Comparison of ENCODE assay signal across 9 cellular contexts in genomic region chr12:123971449-123971769, GRCh38. TPM values are rescaled to one million over a fixed set of nuclear protein-coding genes. Genes with fewer than 3 reads are reported as not detected.
A peak's percentile ranks its signal among the peaks of the same experiment; 100 is the strongest.
DNase-seq lines count a peak whose midpoint lies in the region; ATAC-seq and TF ChIP-seq lines count a peak whose summit lies in the region.
"Had no signal": no experiment of that assay in that cellular context is flagged by ENCODE, and none has a peak within 500 bp of the region (broad histone marks: within the 10 kb centered on the region; RNA-seq: fewer than 3 reads in every experiment).

No MANE protein-coding gene starts in this region.

- CTCF ChIA-PET in MCF 10A (lab: Yijun Ruan, JAX), result interaction anchor here (0.7 to 1.7 kb wide), 4 partner anchors 9 to 169 kb away, joined by 4 to 9 read pairs (median 6); no protein-coding TSS in a partner anchor

- H3K4me3 ChIP-seq in heart left ventricle (peak overlapping the region; percentile 71 to 98 (median 92)), uterus (peak overlapping the region; percentile 74 to 97)

- no peak for ATAC-seq in heart left ventricle
- no peak for ATAC-seq in Right ventricle myocardium superior (ENCODE audit: poor library complexity)
- ATAC-seq in GM18519 (IDR thresholded peaks at IDR 0.05; ENCODE audit: low FRiP score, unreplicated experiment), result no peak

- peaks cover 24% of the 10 kb centered on the region for H3K4me1 Mint-ChIP-seq in MCF 10A (ENCODE audit: insufficient read depth, unreplicated experiment)
- peaks cover 50% of the 10 kb centered on the region for H3K4me1 Mint-ChIP-seq in mesothelial cell of epicardium

- intact Hi-C loops in heart left ventricle (cut with DNase I), result loop anchor here in 2 of 10 donors (2.0 to 10.0 kb wide), 2 partner anchors 67 to 317 kb away; no protein-coding TSS in a partner anchor
- intact Hi-C loops in Right ventricle myocardium superior (cut with DNase I), result no loop called here
- intact Hi-C loops in MCF 10A (cut with micrococcal nuclease), result loop anchor here (2.0 kb wide), 1 partner anchor 67 kb away; no protein-coding TSS in a partner anchor
- intact Hi-C loops in uterus (cut with DNase I; ENCODE audit: low total_unique reads), result no loop called here

- H3K27ac Mint-ChIP-seq in MCF 10A (ENCODE audit: low read depth, unreplicated experiment), result peak overlapping the region; percentile 75
- H3K27ac Mint-ChIP-seq in mesothelial cell of epicardium, result peak overlapping the region; percentile 98

- H3K27me3 ChIP-seq in heart left ventricle (no peaks in the 10 kb centered on the region), uterus (no peaks in the 10 kb centered on the region)

- H3K9me3 Mint-ChIP-seq in MCF 10A (ENCODE audit: unreplicated experiment), result no peaks in the 10 kb centered on the region
- H3K9me3 Mint-ChIP-seq in mesothelial cell of epicardium, result no peaks in the 10 kb centered on the region

- peaks cover 1% of the 10 kb centered on the region for H3K36me3 Mint-ChIP-seq in MCF 10A (ENCODE audit: insufficient read depth, unreplicated experiment)
- peaks cover 6% of the 10 kb centered on the region for H3K36me3 Mint-ChIP-seq in mesothelial cell of epicardium

- POLR2A ChIA-PET in MCF 10A (lab: Yijun Ruan, JAX), result interaction anchor here (0.7 to 2.4 kb wide), 6 partner anchors 9 to 25 kb away, joined by 3 to 9 read pairs (median 4); no protein-coding TSS in a partner anchor

- WGBS in heart left ventricle, 4 donors, result 28 to 30% (median 29%) methylated on average over 10 of the region's 10 CpGs

- no peak for TF ChIP-seq CTCF in heart left ventricle (IDR thresholded peaks at IDR 0.05)
- no peak for TF ChIP-seq CTCF in MCF 10A (IDR thresholded peaks at IDR 0.05; ENCODE audit: unreplicated experiment)
- no peak for TF ChIP-seq CTCF in mesothelial cell of epicardium (IDR thresholded peaks at IDR 0.05; ENCODE audit: unreplicated experiment)
- no peak for TF ChIP-seq CTCF in uterus (IDR thresholded peaks at IDR 0.05)

- peaks cover 0 to 17% (median 7%) of the 10 kb centered on the region in 9 donors for H3K36me3 ChIP-seq in heart left ventricle
- no peaks in the 10 kb centered on the region for H3K36me3 ChIP-seq in uterus

- no peaks in the 10 kb centered on the region for H3K9me3 ChIP-seq in heart left ventricle
- H3K9me3 ChIP-seq in uterus, result no peaks in the 10 kb centered on the region

- TSS peak; percentile 53 for BruUV-seq in MCF 10A (replicated peaks; lab: Mats Ljungman, UMichigan)

- H3K27ac ChIP-seq in heart left ventricle, result peak overlapping the region; percentile 87 to 99 (median 94)
- peak overlapping the region; percentile 94 to 99 for H3K27ac ChIP-seq in uterus

- DNase-seq in heart left ventricle, result no peak
- no peak for DNase-seq in Right ventricle myocardium superior
- DNase-seq in MCF 10A (ENCODE audit: unreplicated experiment), result no peak
- no peak for DNase-seq in mesothelial cell of epicardium (ENCODE audit: low spot score in 2 of 2, unreplicated experiment in 2 of 2)
- no peak for DNase-seq in uterus
- no peak for DNase-seq in NCI-H345 treated with DMSO at 0.1 percent for 48 hours (lab: John Stamatoyannopoulos, UW; ENCODE audit: unreplicated experiment)
- DNase-seq in stimulated activated CD4-positive, alpha-beta T cell treated with anti-CD3 and anti-CD28 coated beads, Interleukin-1b, Interleukin-23, amount 100 ng/mL, for 48 hours, result no peak
- DNase-seq: NCI-H187 had no signal

- TF ChIP-seq POLR2A in heart left ventricle (IDR thresholded peaks at IDR 0.05) (no peak), uterus (IDR thresholded peaks at IDR 0.05) (no peak)

- H3K27me3 Mint-ChIP-seq in MCF 10A (ENCODE audit: insufficient read depth, unreplicated experiment) (no peaks in the 10 kb centered on the region), mesothelial cell of epicardium (ENCODE audit: low read depth) (no peaks in the 10 kb centered on the region)

- H3K4me3 Mint-ChIP-seq in MCF 10A (ENCODE audit: unreplicated experiment), result peak overlapping the region; percentile 95
- H3K4me3 Mint-ChIP-seq in mesothelial cell of epicardium, result peak overlapping the region; percentile 96

- H3K4me1 ChIP-seq in heart left ventricle (peaks cover 0 to 60% (median 25%) of the 10 kb centered on the region in 12 donors), uterus (peaks cover 0 to 10% of the 10 kb centered on the region in 2 donors)

RNA-seq across cellular contexts. Expression of gene CCDC92, which starts 1.2 kb away (rescaled TPM):
- total RNA-seq in heart left ventricle (10 to 100 TPM; 37.8 to 77.6 (median 57.3) TPM), Right ventricle myocardium superior (54.0 TPM), MCF 10A (2022) (30.9 and 32.3 TPM in 2 replicates), mesothelial cell of epicardium (51.9 to 55.1 TPM (median 52.4 TPM) in 3 replicates), uterus (10 to 100 TPM in 3 of 4 donors, 1 to 10 TPM in 1; 7.4 to 67.3 (median 32.8) TPM)
- polyA plus RNA-seq in heart left ventricle, result 10 to 100 TPM; 58.1 to 86.1 TPM

RNA-seq across cellular contexts. Expression of gene ZNF664, which starts 1.6 kb away (rescaled TPM):
- total RNA-seq in heart left ventricle (100 to 1,000 TPM in 1 of 9 donors, 10 to 100 TPM in 8; 59.8 to 104 (median 78.0) TPM), Right ventricle myocardium superior (71.3 TPM), MCF 10A (2022) (123 and 141 TPM in 2 replicates), mesothelial cell of epicardium (112 to 122 TPM (median 116 TPM) in 3 replicates), uterus (10 to 100 TPM; 23.1 to 97.1 (median 52.1) TPM)
- polyA plus RNA-seq in heart left ventricle, result 10 to 100 TPM; 43.1 to 67.4 TPM
